ENCODE assay signal across 2 cellular contexts in the genomic region with DNA sequence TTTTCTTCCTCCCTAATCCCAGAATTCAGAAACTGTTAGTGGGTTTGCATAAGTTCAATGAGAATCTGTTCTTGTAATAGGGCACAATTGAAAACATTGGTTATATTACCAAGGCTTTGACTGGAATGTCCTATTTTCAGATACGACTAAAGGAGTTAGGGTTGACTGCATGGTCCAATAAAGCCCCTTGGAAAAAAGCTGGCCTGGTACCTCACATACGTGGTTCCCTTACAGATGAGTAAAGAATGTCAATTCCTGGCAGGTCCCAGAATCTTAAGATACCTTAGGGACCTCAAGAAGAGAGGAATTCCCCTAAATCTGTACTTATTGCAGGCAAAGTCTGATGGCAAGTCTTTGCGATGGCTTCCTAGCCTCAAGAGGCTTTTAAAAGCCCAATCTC.
A peak's percentile ranks its signal among the peaks of the same experiment; 100 is the strongest.
TF ChIP-seq lines count a peak whose summit lies in the region.

No MANE protein-coding gene starts in this region.

TF ChIP-seq in HCT116, 20 proteins besides CTCF, POLR2A, EP300 and RAD21:
- TF ChIP-seq SP1 (IDR thresholded peaks at IDR 0.05; ENCODE audit: low read depth) = no peak
- no peak for TF ChIP-seq CBX3 (IDR thresholded peaks at IDR 0.05; ENCODE audit: low read depth)
- no peak for TF ChIP-seq EZH2phosphoT487 (IDR thresholded peaks at IDR 0.05; ENCODE audit: borderline replicate concordance)
- TF ChIP-seq ELF1 (IDR thresholded peaks at IDR 0.05; ENCODE audit: borderline replicate concordance, low read depth) = no peak
- TF ChIP-seq EZH2 (IDR thresholded peaks at IDR 0.05) = no peak
- TF ChIP-seq SIN3A (IDR thresholded peaks at IDR 0.05; ENCODE audit: low read depth) = 0 out of 2 replicates have a peak, but pooled peaks have one; percentile 19

TF ChIP-seq in H1, 55 proteins besides CTCF, POLR2A, EP300 and RAD21:
- 0 out of 2 replicates have a peak, but pooled peaks have one; percentile 8 for TF ChIP-seq POLR2AphosphoS5 (IDR thresholded peaks at IDR 0.05; ENCODE audit: low read depth, low read length)
- no peak for TF ChIP-seq TEAD4 (IDR thresholded peaks at IDR 0.05; ENCODE audit: low read depth, low read length)
